ENCODE assay signal across 12 cellular contexts in genomic region chrX:7083021-7083420, GRCh38.
DNase-seq lines count a peak whose midpoint lies in the region; ATAC-seq and TF ChIP-seq lines count a peak whose summit lies in the region.
"Had no signal": no experiment of that assay in that cellular context is flagged by ENCODE, and none has a peak within 500 bp of the region (broad histone marks: within the 10 kb centered on the region; RNA-seq: fewer than 3 reads in every experiment).

No MANE protein-coding gene starts in this region.

- peak overlapping the region; percentile 60 for H3K27ac Mint-ChIP-seq in activated CD4-positive, alpha-beta T cell treated with anti-CD3 and anti-CD28 coated beads for 36 hours
- H3K27ac Mint-ChIP-seq in activated CD8-positive, alpha-beta T cell treated with anti-CD3 and anti-CD28 coated beads for 36 hours = peak overlapping the region; percentile 75
- peak overlapping the region; percentile 74 to 93 (median 88) for H3K27ac Mint-ChIP-seq in naive thymus-derived CD8-positive, alpha-beta T cell

- peaks cover 9% of the 10 kb centered on the region for H3K36me3 Mint-ChIP-seq in activated CD4-positive, alpha-beta T cell treated with anti-CD3 and anti-CD28 coated beads for 36 hours (ENCODE audit: low read depth)
- H3K36me3 Mint-ChIP-seq in activated CD8-positive, alpha-beta T cell treated with anti-CD3 and anti-CD28 coated beads for 36 hours (ENCODE audit: low read depth) = peaks cover 10% of the 10 kb centered on the region
- no peaks in the 10 kb centered on the region for H3K36me3 Mint-ChIP-seq in naive thymus-derived CD8-positive, alpha-beta T cell

- TF ChIP-seq CTCF in activated CD8-positive, alpha-beta T cell treated with anti-CD3 and anti-CD28 coated beads for 36 hours (IDR thresholded peaks at IDR 0.05) = no peak

- H3K4me3 Mint-ChIP-seq in activated CD4-positive, alpha-beta T cell treated with anti-CD3 and anti-CD28 coated beads for 36 hours = no peak overlapping the region
- no peak overlapping the region for H3K4me3 Mint-ChIP-seq in activated CD8-positive, alpha-beta T cell treated with anti-CD3 and anti-CD28 coated beads for 36 hours
- peak overlapping the region in 9 of 10 donors; percentile 44 to 82 (median 68) for H3K4me3 Mint-ChIP-seq in naive thymus-derived CD8-positive, alpha-beta T cell

- H3K9me3 Mint-ChIP-seq in activated CD4-positive, alpha-beta T cell treated with anti-CD3 and anti-CD28 coated beads for 36 hours (ENCODE audit: low read depth) = no peaks in the 10 kb centered on the region
- H3K9me3 Mint-ChIP-seq in activated CD8-positive, alpha-beta T cell treated with anti-CD3 and anti-CD28 coated beads for 36 hours = no peaks in the 10 kb centered on the region
- H3K9me3 Mint-ChIP-seq in naive thymus-derived CD8-positive, alpha-beta T cell = no peaks in the 10 kb centered on the region

- H3K4me1 Mint-ChIP-seq in activated CD4-positive, alpha-beta T cell treated with anti-CD3 and anti-CD28 coated beads for 36 hours = peaks cover 38% of the 10 kb centered on the region
- H3K4me1 Mint-ChIP-seq in activated CD8-positive, alpha-beta T cell treated with anti-CD3 and anti-CD28 coated beads for 36 hours (ENCODE audit: low read depth) = peaks cover 46% of the 10 kb centered on the region
- peaks cover 19 to 65% (median 49%) of the 10 kb centered on the region in 4 donors for H3K4me1 Mint-ChIP-seq in naive thymus-derived CD8-positive, alpha-beta T cell

- peaks cover 6% of the 10 kb centered on the region for H3K27me3 Mint-ChIP-seq in activated CD4-positive, alpha-beta T cell treated with anti-CD3 and anti-CD28 coated beads for 36 hours
- no peaks in the 10 kb centered on the region for H3K27me3 Mint-ChIP-seq in activated CD8-positive, alpha-beta T cell treated with anti-CD3 and anti-CD28 coated beads for 36 hours
- no peaks in the 10 kb centered on the region for H3K27me3 Mint-ChIP-seq in naive thymus-derived CD8-positive, alpha-beta T cell

- POLR2A ChIA-PET in activated CD4-positive, alpha-beta T cell treated with anti-CD3 and anti-CD28 coated beads for 36 hours (lab: Charles Lee) = no interaction called here
- POLR2A ChIA-PET in activated CD8-positive, alpha-beta T cell treated with anti-CD3 and anti-CD28 coated beads for 36 hours (lab: Charles Lee) = interaction anchor here (1.0 kb wide), 1 partner anchor 52 kb away, joined by 3 read pairs; no protein-coding TSS in a partner anchor
- POLR2A ChIA-PET in naive thymus-derived CD8-positive, alpha-beta T cell (lab: Charles Lee) = interaction anchor here (1.6 kb wide), 1 partner anchor 10 kb away, joined by 3 read pairs; no protein-coding TSS in a partner anchor

- ATAC-seq in activated CD4-positive, alpha-beta T cell treated with anti-CD3 and anti-CD28 coated beads for 36 hours = no peak
- peak; percentile 9 for ATAC-seq in GM19351 (IDR thresholded peaks at IDR 0.05; ENCODE audit: unreplicated experiment)
- no peak for ATAC-seq in activated CD8-positive, alpha-beta T cell treated with anti-CD3 and anti-CD28 coated beads for 36 hours
- ATAC-seq in naive thymus-derived CD8-positive, alpha-beta T cell = no peak
- no peak for ATAC-seq in GM21367 (IDR thresholded peaks at IDR 0.05; ENCODE audit: unreplicated experiment)
- ATAC-seq: esophagus mucosa, left lobe of liver had no signal

- CTCF ChIA-PET in activated CD4-positive, alpha-beta T cell treated with anti-CD3 and anti-CD28 coated beads for 36 hours (lab: Charles Lee) = no interaction called here
- CTCF ChIA-PET in activated CD8-positive, alpha-beta T cell treated with anti-CD3 and anti-CD28 coated beads for 36 hours (lab: Charles Lee) = no interaction called here

- intact Hi-C loops in activated CD4-positive, alpha-beta T cell treated with anti-CD3 and anti-CD28 coated beads for 36 hours (cut with DNase I, micrococcal nuclease) = loop anchor here in 1 of 2 experiments (10.0 kb wide), 1 partner anchor 842 kb away; the partner anchor contains the start of gene PNPLA4
- intact Hi-C loops in activated CD8-positive, alpha-beta T cell treated with anti-CD3 and anti-CD28 coated beads for 36 hours (cut with micrococcal nuclease) = no loop called here

- no peak for DNase-seq in activated CD4-positive, alpha-beta T cell treated with anti-CD3 and anti-CD28 coated beads for 36 hours
- DNase-seq in activated CD4-positive, alpha-beta T cell treated with anti-CD3 and anti-CD28 coated beads, Interleukin-2, amount 50 U/mL, for 48 hours = no peak
- no peak for DNase-seq in activated CD8-positive, alpha-beta T cell treated with anti-CD3 and anti-CD28 coated beads for 36 hours
- no peak for DNase-seq in naive thymus-derived CD8-positive, alpha-beta T cell
- DNase-seq in putamen (ENCODE audit: low spot score) (no peak), cerebellar nuclear complex (lab: John Stamatoyannopoulos, UW) (no peak)
- DNase-seq: 8988T, occipital lobe had no signal

Comparison
In these comparisons a context has a peak if more than half of its experiments do, and no peak if none do; other contexts are left out.
1. H3K4me3 Mint-ChIP-seq: peak in naive thymus-derived CD8-positive, alpha-beta T cell (9 of 10); none in activated CD4-positive, alpha-beta T cell treated with anti-CD3 and anti-CD28 coated beads for 36 hours (single experiment) and activated CD8-positive, alpha-beta T cell treated with anti-CD3 and anti-CD28 coated beads for 36 hours (single experiment).
2. Peak in every context shown above with its lines, with median percentiles within 50 percentile points of each other: H3K27ac Mint-ChIP-seq.